ENCODE assay signal across 1 cellular context in genomic region chr15:39920510-39921273, GRCh38.
A peak's percentile ranks its signal among the peaks of the same experiment; 100 is the strongest.
TF ChIP-seq lines count a peak whose summit lies in the region.

No MANE protein-coding gene starts in this region.

TF ChIP-seq in A549, 52 proteins besides CTCF, POLR2A, EP300 and RAD21 (continued from another document):
- TF ChIP-seq, protein P1, sequence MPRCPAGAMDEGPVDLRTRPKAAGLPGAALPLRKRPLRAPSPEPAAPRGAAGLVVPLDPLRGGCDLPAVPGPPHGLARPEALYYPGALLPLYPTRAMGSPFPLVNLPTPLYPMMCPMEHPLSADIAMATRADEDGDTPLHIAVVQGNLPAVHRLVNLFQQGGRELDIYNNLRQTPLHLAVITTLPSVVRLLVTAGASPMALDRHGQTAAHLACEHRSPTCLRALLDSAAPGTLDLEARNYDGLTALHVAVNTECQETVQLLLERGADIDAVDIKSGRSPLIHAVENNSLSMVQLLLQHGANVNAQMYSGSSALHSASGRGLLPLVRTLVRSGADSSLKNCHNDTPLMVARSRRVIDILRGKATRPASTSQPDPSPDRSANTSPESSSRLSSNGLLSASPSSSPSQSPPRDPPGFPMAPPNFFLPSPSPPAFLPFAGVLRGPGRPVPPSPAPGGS (IDR thresholded peaks at IDR 0.05) = peak; percentile 52; the same call in 1 of the 3 replicates
- TF ChIP-seq CEBPB (IDR thresholded peaks at IDR 0.05) (no peak), PHF8 (IDR thresholded peaks at IDR 0.05; ENCODE audit: borderline replicate concordance, low read depth) (peak; percentile 65; the same call in 1 of the 2 replicates), ZFP36 (IDR thresholded peaks at IDR 0.05; ENCODE audit: borderline replicate concordance, partially characterized antibody) (no peak), RNF2 (IDR thresholded peaks at IDR 0.05; ENCODE audit: borderline replicate concordance, low read depth) (peak; percentile 54; the same call in 1 of the 2 replicates), JUNB (IDR thresholded peaks at IDR 0.05) (no peak), EHMT2 (IDR thresholded peaks at IDR 0.05; ENCODE audit: low read depth) (no peak), FOSB (CRISPR knock-in tag; IDR thresholded peaks at IDR 0.05) (no peak), EHF (CRISPR knock-in tag; IDR thresholded peaks at IDR 0.05) (no peak), KDM5A (IDR thresholded peaks at IDR 0.05) (no peak), NPAS2 (CRISPR knock-in tag; IDR thresholded peaks at IDR 0.05; ENCODE audit: borderline replicate concordance) (no peak), MAX (IDR thresholded peaks at IDR 0.05) (peak; percentile 91), GATA3 (IDR thresholded peaks at IDR 0.05; ENCODE audit: borderline replicate concordance) (no peak)
- TF ChIP-seq, protein P2, sequence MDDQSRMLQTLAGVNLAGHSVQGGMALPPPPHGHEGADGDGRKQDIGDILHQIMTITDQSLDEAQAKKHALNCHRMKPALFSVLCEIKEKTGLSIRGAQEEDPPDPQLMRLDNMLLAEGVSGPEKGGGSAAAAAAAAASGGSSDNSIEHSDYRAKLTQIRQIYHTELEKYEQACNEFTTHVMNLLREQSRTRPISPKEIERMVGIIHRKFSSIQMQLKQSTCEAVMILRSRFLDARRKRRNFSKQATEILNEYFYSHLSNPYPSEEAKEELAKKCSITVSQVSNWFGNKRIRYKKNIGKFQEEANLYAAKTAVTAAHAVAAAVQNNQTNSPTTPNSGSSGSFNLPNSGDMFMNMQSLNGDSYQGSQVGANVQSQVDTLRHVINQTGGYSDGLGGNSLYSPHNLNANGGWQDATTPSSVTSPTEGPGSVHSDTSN (IDR thresholded peaks at IDR 0.05) = no peak
- TF ChIP-seq, protein P3, sequence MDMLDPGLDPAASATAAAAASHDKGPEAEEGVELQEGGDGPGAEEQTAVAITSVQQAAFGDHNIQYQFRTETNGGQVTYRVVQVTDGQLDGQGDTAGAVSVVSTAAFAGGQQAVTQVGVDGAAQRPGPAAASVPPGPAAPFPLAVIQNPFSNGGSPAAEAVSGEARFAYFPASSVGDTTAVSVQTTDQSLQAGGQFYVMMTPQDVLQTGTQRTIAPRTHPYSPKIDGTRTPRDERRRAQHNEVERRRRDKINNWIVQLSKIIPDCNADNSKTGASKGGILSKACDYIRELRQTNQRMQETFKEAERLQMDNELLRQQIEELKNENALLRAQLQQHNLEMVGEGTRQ (IDR thresholded peaks at IDR 0.05) = peak; percentile 64; the same call in 1 of the 2 replicates
TF ChIP-seq in A549: peak in this region for 7.
